In the genomic region with DNA sequence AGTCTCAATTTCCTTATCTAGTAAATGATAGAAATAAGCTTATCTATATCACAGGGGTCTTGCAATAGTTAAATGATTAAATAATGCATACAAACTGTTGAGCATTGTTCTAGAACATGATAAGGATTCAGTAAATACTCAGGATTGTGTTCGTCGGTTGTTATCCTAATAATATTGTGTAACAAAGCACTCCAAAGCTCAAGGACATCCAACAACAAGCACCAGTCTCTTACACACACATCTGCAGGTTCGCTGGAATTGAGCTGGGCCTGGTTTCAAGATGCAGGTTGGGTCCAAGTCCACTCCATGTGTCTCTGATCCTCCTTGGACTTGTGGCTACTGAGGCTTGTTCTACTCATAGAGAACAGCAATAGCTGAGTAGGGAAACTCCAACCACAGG, we compare ENCODE assay signal across 35 cellular contexts.
"Had no signal": no experiment of that assay in that cellular context is flagged by ENCODE, and none has a peak within 500 bp of the region (broad histone marks: within the 10 kb centered on the region; RNA-seq: fewer than 3 reads in every experiment).

No MANE protein-coding gene starts in this region.

- H3K4me3 ChIP-seq: MG63 had no signal

- H3K36me3 ChIP-seq: MG63 had no signal

- DNase-seq: Karpas-422, Kasumi-1, MG63, MM.1S, MV-4-11, NCI-H1048, NCI-H1092, NCI-H1092 treated with DMSO at 0.1 percent for 48 hours, NCI-H1105, NCI-H1105 treated with DMSO at 0.1 percent for 48 hours, NCI-H1417, NCI-H1417 treated with DMSO at 0.1 percent for 48 hours, NCI-H1436, NCI-H1436 treated with DMSO at 0.1 percent for 48 hours, NCI-H146, NCI-H1694, NCI-H1694 treated with DMSO at 0.1 percent for 48 hours, NCI-H187, NCI-H187 treated with DMSO at 0.1 percent for 48 hours, NCI-H1930, NCI-H2029, NCI-H2029 treated with DMSO at 0.1 percent for 48 hours, NCI-H2081, NCI-H2081 treated with DMSO at 0.1 percent for 48 hours, NCI-H2107, NCI-H2171, NCI-H2171 treated with DMSO at 0.1 percent for 48 hours, NCI-H2227 treated with DMSO at 0.1 percent for 48 hours, NCI-H226, NCI-H345, NCI-H446, NCI-H446 treated with DMSO at 0.1 percent for 48 hours, NCI-H510A, NCI-H510A treated with DMSO at 0.1 percent for 48 hours, NCI-H524 had no signal

- H3K9me3 ChIP-seq: MG63 had no signal

- H3K27me3 ChIP-seq: MG63 had no signal
